ENCODE assay signal across 13 cellular contexts in genomic region chr3:78867409-78868372, GRCh38.
DNase-seq lines count a peak whose midpoint lies in the region; ATAC-seq and TF ChIP-seq lines count a peak whose summit lies in the region.
"Had no signal": no experiment of that assay in that cellular context is flagged by ENCODE, and none has a peak within 500 bp of the region (broad histone marks: within the 10 kb centered on the region; RNA-seq: fewer than 3 reads in every experiment).

No MANE protein-coding gene starts in this region.

- DNase-seq in NCI-H1092 treated with DMSO at 0.1 percent for 48 hours (lab: John Stamatoyannopoulos, UW), result peak; percentile 23
- DNase-seq in NCI-H1092 (lab: John Stamatoyannopoulos, UW), result no peak
- peak; percentile 46 for DNase-seq in NCI-H2171 treated with DMSO at 0.1 percent for 48 hours (lab: John Stamatoyannopoulos, UW)
- DNase-seq in endothelial cell (ENCODE audit: low spot score), result no peak
- no peak for DNase-seq in osteocyte (ENCODE audit: extremely low spot score, unreplicated experiment)
- no peak for DNase-seq in AG08396 (ENCODE audit: low spot score)
- no peak for DNase-seq in COLO829 (ENCODE audit: low spot score)
- DNase-seq: 8988T; activated CD4-positive, alpha-beta T cell treated with anti-CD3 and anti-CD28 coated beads, Interleukin-2, amount 50 U/mL, for 48 hours; activated gamma-delta T cell; T1000; tibial artery had no signal

- H3K27me3 Mint-ChIP-seq in endothelial cell (ENCODE audit: unreplicated experiment), result no peaks in the 10 kb centered on the region
- H3K27me3 Mint-ChIP-seq in osteocyte (ENCODE audit: unreplicated experiment), result no peaks in the 10 kb centered on the region

- peak overlapping the region; percentile 75 for H3K27ac Mint-ChIP-seq in endothelial cell (ENCODE audit: unreplicated experiment)
- peak overlapping the region; percentile 95 for H3K27ac Mint-ChIP-seq in osteocyte (ENCODE audit: unreplicated experiment)

- H3K36me3 Mint-ChIP-seq in endothelial cell (ENCODE audit: low read depth, unreplicated experiment) (no peaks in the 10 kb centered on the region), osteocyte (ENCODE audit: unreplicated experiment) (no peaks in the 10 kb centered on the region)

- no peaks in the 10 kb centered on the region for H3K9me3 Mint-ChIP-seq in endothelial cell (ENCODE audit: unreplicated experiment)
- no peaks in the 10 kb centered on the region for H3K9me3 Mint-ChIP-seq in osteocyte (ENCODE audit: unreplicated experiment)

- H3K4me1 Mint-ChIP-seq in endothelial cell (ENCODE audit: unreplicated experiment), result peaks cover 53% of the 10 kb centered on the region
- H3K4me1 Mint-ChIP-seq in osteocyte (ENCODE audit: unreplicated experiment), result peaks cover 38% of the 10 kb centered on the region

- no peak for ATAC-seq in HG02642 (IDR thresholded peaks at IDR 0.05; ENCODE audit: poor library complexity, unreplicated experiment)

- no peak for TF ChIP-seq CTCF in endothelial cell (IDR thresholded peaks at IDR 0.05; ENCODE audit: unreplicated experiment)
- TF ChIP-seq CTCF in osteocyte (IDR thresholded peaks at IDR 0.05), result no peak

- peak overlapping the region; percentile 25 for H3K4me3 Mint-ChIP-seq in endothelial cell (ENCODE audit: unreplicated experiment)
- peak overlapping the region; percentile 50 for H3K4me3 Mint-ChIP-seq in osteocyte (ENCODE audit: unreplicated experiment)

Comparison
In these comparisons a context has a peak if more than half of its experiments do, and no peak if none do; other contexts are left out.
1. DNase-seq: peak in NCI-H1092 treated with DMSO at 0.1 percent for 48 hours (single experiment) and NCI-H2171 treated with DMSO at 0.1 percent for 48 hours (single experiment); none in NCI-H1092 (single experiment), endothelial cell (single experiment), osteocyte (single experiment), AG08396 (single experiment) and COLO829 (single experiment).